In the genomic region with DNA sequence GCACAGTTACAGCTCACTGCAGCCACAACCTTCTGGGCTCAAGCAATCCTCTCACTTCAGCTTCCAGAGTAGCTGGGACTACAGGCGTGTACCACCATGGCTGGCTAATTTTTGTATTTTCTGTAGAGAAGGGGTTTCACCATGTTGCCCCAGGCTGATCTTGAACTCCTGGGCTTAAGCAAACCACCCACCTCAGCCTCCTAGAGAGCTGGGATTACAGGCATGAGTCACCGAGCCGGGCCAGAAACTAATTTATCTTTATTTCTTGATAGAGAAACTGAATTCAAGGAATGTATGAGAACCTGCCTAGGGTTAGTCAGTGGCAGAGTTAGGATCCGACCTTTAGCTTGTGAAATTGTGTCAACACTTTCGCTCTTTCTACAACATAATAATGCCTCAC, we compare ENCODE assay signal across 14 cellular contexts. TPM values are rescaled to one million over a fixed set of nuclear protein-coding genes. Genes with fewer than 3 reads are reported as not detected.
DNase-seq lines count a peak whose midpoint lies in the region; ATAC-seq, FAIRE-seq and TF ChIP-seq lines count a peak whose summit lies in the region.
"Had no signal": no experiment of that assay in that cellular context is flagged by ENCODE, and none has a peak within 500 bp of the region (broad histone marks: within the 10 kb centered on the region; RNA-seq: fewer than 3 reads in every experiment).

No MANE protein-coding gene starts in this region.

- DNase-seq in HT1080 (ENCODE audit: low read depth) (peak; percentile 60), WTC11 (ENCODE audit: low spot score) (no peak), foreskin keratinocyte (peak in 1 of 2 donors; percentile 76), small intestine (peak; percentile 49), foreskin melanocyte (no peak)
- DNase-seq in stimulated activated naive CD4-positive, alpha-beta T cell treated with Interleukin-2 at 50 U/mL for 16 hours (lab: John Stamatoyannopoulos, UW) = no peak
- DNase-seq: activated gamma-delta T cell, left ventricle myocardium superior, NCI-H1694, uterus, WERI-Rb-1 had no signal

- no peaks in the 10 kb centered on the region for H3K27me3 Mint-ChIP-seq in WTC11 (ENCODE audit: low read depth)

- peaks cover 22% of the 10 kb centered on the region for H3K4me1 ChIP-seq in foreskin keratinocyte
- H3K4me1 ChIP-seq in small intestine (ENCODE audit: control insufficient read depth in 2 of 2, insufficient read depth in 1 of 2, low read depth in 1 of 2, low read length in 1 of 2) = peaks cover 0 to 4% of the 10 kb centered on the region in 2 donors
- H3K4me1 ChIP-seq: right atrium auricular region, uterus had no signal

- no peaks in the 10 kb centered on the region for H3K36me3 ChIP-seq in small intestine (ENCODE audit: control insufficient read depth in 2 of 2, insufficient read depth in 2 of 2, low read length in 2 of 2)
- H3K36me3 ChIP-seq: right atrium auricular region, uterus, WERI-Rb-1 had no signal

- 29 to 68% (median 49%) methylated on average over 5 of the region's 5 CpGs for WGBS in small intestine, 3 donors

- FAIRE-seq in small intestine (lab: Jason Lieb, UNC) = no peak

- H3K9me3 Mint-ChIP-seq in WTC11 = peaks cover 13% of the 10 kb centered on the region

- H3K36me3 Mint-ChIP-seq in WTC11 = no peaks in the 10 kb centered on the region

- H3K4me3 ChIP-seq in small intestine (ENCODE audit: low read depth in 1 of 2, low read length in 2 of 2) = no peak overlapping the region
- H3K4me3 ChIP-seq: right atrium auricular region, uterus had no signal

- POLR2A ChIA-PET in WTC11 (lab: Charles Lee) = interaction anchor here (0.5 kb wide), 1 partner anchor 170 kb away, joined by 4 read pairs; no protein-coding TSS in a partner anchor

- no peak overlapping the region for H3K4me3 Mint-ChIP-seq in WTC11

- peaks cover 15% of the 10 kb centered on the region for H3K4me1 Mint-ChIP-seq in WTC11

- H3K27ac ChIP-seq in foreskin keratinocyte = peak overlapping the region; percentile 76
- no peak overlapping the region for H3K27ac ChIP-seq in small intestine (ENCODE audit: low read depth in 1 of 2, low read length in 1 of 2)
- H3K27ac ChIP-seq: right atrium auricular region, uterus, WERI-Rb-1 had no signal

- no peaks in the 10 kb centered on the region for H3K9me3 ChIP-seq in small intestine (ENCODE audit: control insufficient read depth, low read depth)
- H3K9me3 ChIP-seq: right atrium auricular region, uterus had no signal

- TF ChIP-seq CTCF in WTC11 (IDR thresholded peaks at IDR 0.05) (no peak), foreskin keratinocyte (conservative IDR thresholded peaks at IDR 0.05) (no peak)

- H3K27me3 ChIP-seq in foreskin keratinocyte = no peaks in the 10 kb centered on the region
- H3K27me3 ChIP-seq in small intestine (ENCODE audit: control insufficient read depth in 2 of 2, insufficient read depth in 2 of 2, low read length in 2 of 2) = no peaks in the 10 kb centered on the region
- H3K27me3 ChIP-seq: right atrium auricular region, uterus had no signal

- CTCF ChIA-PET in WTC11 (lab: Charles Lee) = interaction anchor here (0.9 to 1.5 kb wide), 2 partner anchors 66 to 71 kb away, joined by 3 to 5 read pairs; no protein-coding TSS in a partner anchor

- ATAC-seq in WTC11 = peak; percentile 38
- peak; percentile 82 for ATAC-seq in foreskin keratinocyte
- no peak for ATAC-seq in HG03280 (IDR thresholded peaks at IDR 0.05; ENCODE audit: unreplicated experiment)
- ATAC-seq in GM18520 (IDR thresholded peaks at IDR 0.05; ENCODE audit: unreplicated experiment) = no peak
- ATAC-seq: left ventricle myocardium superior had no signal

- H3K27ac Mint-ChIP-seq in WTC11 = peak overlapping the region; percentile 77; the same call in 1 of the 2 replicates

TF ChIP-seq in WTC11, 78 proteins besides CTCF, POLR2A, EP300 and RAD21:
- TF ChIP-seq GTF2I (CRISPR knock-in tag; conservative IDR thresholded peaks at IDR 0.05) = no peak
- TF ChIP-seq ZNF263 (CRISPR knock-in tag; IDR thresholded peaks at IDR 0.05; ENCODE audit: low read depth) = no peak
- TF ChIP-seq NFATC4 (CRISPR knock-in tag; IDR thresholded peaks at IDR 0.05) = no peak
- no peak for TF ChIP-seq SMAD4 (CRISPR knock-in tag; IDR thresholded peaks at IDR 0.05)
- TF ChIP-seq, protein P1, sequence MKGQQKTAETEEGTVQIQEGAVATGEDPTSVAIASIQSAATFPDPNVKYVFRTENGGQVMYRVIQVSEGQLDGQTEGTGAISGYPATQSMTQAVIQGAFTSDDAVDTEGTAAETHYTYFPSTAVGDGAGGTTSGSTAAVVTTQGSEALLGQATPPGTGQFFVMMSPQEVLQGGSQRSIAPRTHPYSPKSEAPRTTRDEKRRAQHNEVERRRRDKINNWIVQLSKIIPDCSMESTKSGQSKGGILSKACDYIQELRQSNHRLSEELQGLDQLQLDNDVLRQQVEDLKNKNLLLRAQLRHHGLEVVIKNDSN (CRISPR knock-in tag; IDR thresholded peaks at IDR 0.05) = no peak
- TF ChIP-seq MXD4 (CRISPR knock-in tag; IDR thresholded peaks at IDR 0.05; ENCODE audit: borderline replicate concordance) = no peak
- TF ChIP-seq NR3C1 (CRISPR knock-in tag; conservative IDR thresholded peaks at IDR 0.05; ENCODE audit: low read depth) = no peak
- TF ChIP-seq ETV6 (CRISPR knock-in tag; IDR thresholded peaks at IDR 0.05) = no peak
- no peak for TF ChIP-seq TP53 (CRISPR knock-in tag; IDR thresholded peaks at IDR 0.05)
- no peak for TF ChIP-seq ZNF416 (CRISPR knock-in tag; IDR thresholded peaks at IDR 0.05)
- TF ChIP-seq, protein P2, sequence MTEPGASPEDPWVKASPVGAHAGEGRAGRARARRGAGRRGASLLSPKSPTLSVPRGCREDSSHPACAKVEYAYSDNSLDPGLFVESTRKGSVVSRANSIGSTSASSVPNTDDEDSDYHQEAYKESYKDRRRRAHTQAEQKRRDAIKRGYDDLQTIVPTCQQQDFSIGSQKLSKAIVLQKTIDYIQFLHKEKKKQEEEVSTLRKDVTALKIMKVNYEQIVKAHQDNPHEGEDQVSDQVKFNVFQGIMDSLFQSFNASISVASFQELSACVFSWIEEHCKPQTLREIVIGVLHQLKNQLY (CRISPR knock-in tag; IDR thresholded peaks at IDR 0.05) = no peak
- TF ChIP-seq ZBTB21 (CRISPR knock-in tag; IDR thresholded peaks at IDR 0.05; ENCODE audit: borderline replicate concordance) = no peak
- TF ChIP-seq, protein P3, sequence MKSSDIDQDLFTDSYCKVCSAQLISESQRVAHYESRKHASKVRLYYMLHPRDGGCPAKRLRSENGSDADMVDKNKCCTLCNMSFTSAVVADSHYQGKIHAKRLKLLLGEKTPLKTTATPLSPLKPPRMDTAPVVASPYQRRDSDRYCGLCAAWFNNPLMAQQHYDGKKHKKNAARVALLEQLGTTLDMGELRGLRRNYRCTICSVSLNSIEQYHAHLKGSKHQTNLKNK (CRISPR knock-in tag; IDR thresholded peaks at IDR 0.05) = no peak
- no peak for TF ChIP-seq MAX (CRISPR knock-in tag; IDR thresholded peaks at IDR 0.05)

RNA-seq across cellular contexts. Expression of gene ITGAV, which starts 19.3 kb away (rescaled TPM):
- 38.5 and 48.8 TPM in 2 replicates for total RNA-seq in HT1080 (2014; rRNA removed; shearing (Covaris generic))
- 31.3 and 45.3 TPM in 2 replicates for polyA plus RNA-seq in HT1080 (2015; cell fraction: cytosol; rRNA removed)
- polyA plus RNA-seq in HT1080 (2015; cell fraction: nucleus; rRNA removed) = 126 and 132 TPM in 2 replicates
- total RNA-seq in WTC11 (2021) (26.5 to 30.0 TPM (median 27.7 TPM) in 3 replicates), foreskin keratinocyte (63.5 and 83.7 TPM in 2 replicates)
- polyA plus RNA-seq in foreskin keratinocyte (11.6 and 13.2 TPM in 2 replicates), small intestine (1 to 10 TPM; 4.0 to 9.6 (median 5.1) TPM)

Comparison
In these comparisons a context has a peak if more than half of its experiments do, and no peak if none do; other contexts are left out.
1. DNase-seq: peak in HT1080 (single experiment) and small intestine (single experiment); none in WTC11 (single experiment), foreskin melanocyte (single experiment) and stimulated activated naive CD4-positive, alpha-beta T cell treated with Interleukin-2 at 50 U/mL for 16 hours (single experiment).
2. ATAC-seq: peak in WTC11 (single experiment) and foreskin keratinocyte (single experiment); none in HG03280 (single experiment) and GM18520 (single experiment).